ENCODE assay signal across 1 cellular context in genomic region chr16:68244903-68245853, GRCh38.
A peak's percentile ranks its signal among the peaks of the same experiment; 100 is the strongest.
TF ChIP-seq lines count a peak whose summit lies in the region.

A gene with protein sequence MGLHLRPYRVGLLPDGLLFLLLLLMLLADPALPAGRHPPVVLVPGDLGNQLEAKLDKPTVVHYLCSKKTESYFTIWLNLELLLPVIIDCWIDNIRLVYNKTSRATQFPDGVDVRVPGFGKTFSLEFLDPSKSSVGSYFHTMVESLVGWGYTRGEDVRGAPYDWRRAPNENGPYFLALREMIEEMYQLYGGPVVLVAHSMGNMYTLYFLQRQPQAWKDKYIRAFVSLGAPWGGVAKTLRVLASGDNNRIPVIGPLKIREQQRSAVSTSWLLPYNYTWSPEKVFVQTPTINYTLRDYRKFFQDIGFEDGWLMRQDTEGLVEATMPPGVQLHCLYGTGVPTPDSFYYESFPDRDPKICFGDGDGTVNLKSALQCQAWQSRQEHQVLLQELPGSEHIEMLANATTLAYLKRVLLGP (plus strand): TSS chr16:68245373. CDS start chr16:68245427, 54 bp downstream.

TF ChIP-seq in K562, 482 proteins besides CTCF, POLR2A, EP300 and RAD21 (continued from another document and continues in another):
- TF ChIP-seq REST (CRISPR knock-in tag; IDR thresholded peaks at IDR 0.05; ENCODE audit: low read depth) = no peak
- TF ChIP-seq HDAC2 (IDR thresholded peaks at IDR 0.05) = peak; percentile 75; the same call in 1 of the 2 replicates
- 0 out of 2 replicates have a peak, but pooled peaks have one; percentile 23 for TF ChIP-seq ZNF232 (CRISPR knock-in tag; IDR thresholded peaks at IDR 0.05)
- TF ChIP-seq CREB3 (tag; conservative IDR thresholded peaks at IDR 0.05; ENCODE audit: low read depth) = no peak
- no peak for TF ChIP-seq SAFB2 (IDR thresholded peaks at IDR 0.05; ENCODE audit: borderline replicate concordance, low read depth, low read length, severe bottlenecking)
- no peak for TF ChIP-seq ZC3H8 (IDR thresholded peaks at IDR 0.05)
- no peak for TF ChIP-seq ZNF395 (CRISPR knock-in tag; IDR thresholded peaks at IDR 0.05)
- TF ChIP-seq ZNF3 (CRISPR knock-in tag; IDR thresholded peaks at IDR 0.05) = no peak
- TF ChIP-seq HCFC1 (IDR thresholded peaks at IDR 0.05; ENCODE audit: low read depth, low read length) = peak; percentile 54; the same call in 1 of the 2 replicates
- peak; percentile 51; the same call in 1 of the 2 replicates for TF ChIP-seq ATF1 (CRISPR knock-in tag; IDR thresholded peaks at IDR 0.05)
- peak; percentile 88 for TF ChIP-seq ATF1 (tag; IDR thresholded peaks at IDR 0.05)
- no peak for TF ChIP-seq BMI1 (IDR thresholded peaks at IDR 0.05; ENCODE audit: low read length)
- TF ChIP-seq PRMT5 (CRISPR knock-in tag; IDR thresholded peaks at IDR 0.05) = no peak
- no peak for TF ChIP-seq NFATC3 (IDR thresholded peaks at IDR 0.05)
- TF ChIP-seq NCOA1 (IDR thresholded peaks at IDR 0.05; ENCODE audit: low read depth) = peak; percentile 37; the same call in 1 of the 2 replicates
- TF ChIP-seq LARP7 (IDR thresholded peaks at IDR 0.05) = no peak
- peak; percentile 84 for TF ChIP-seq FOS (IDR thresholded peaks at IDR 0.05; ENCODE audit: extremely low read depth, insufficient read length)
- no peak for TF ChIP-seq MAFG (tag; conservative IDR thresholded peaks at IDR 0.05)
- TF ChIP-seq XRCC5 (IDR thresholded peaks at IDR 0.05; ENCODE audit: low read depth, low read length) = 0 out of 2 replicates have a peak, but pooled peaks have one; percentile 37
- TF ChIP-seq BRD4 (IDR thresholded peaks at IDR 0.05) = no peak
- no peak for TF ChIP-seq NUFIP1 (IDR thresholded peaks at IDR 0.05; ENCODE audit: partially characterized antibody)
- TF ChIP-seq, protein P1, sequence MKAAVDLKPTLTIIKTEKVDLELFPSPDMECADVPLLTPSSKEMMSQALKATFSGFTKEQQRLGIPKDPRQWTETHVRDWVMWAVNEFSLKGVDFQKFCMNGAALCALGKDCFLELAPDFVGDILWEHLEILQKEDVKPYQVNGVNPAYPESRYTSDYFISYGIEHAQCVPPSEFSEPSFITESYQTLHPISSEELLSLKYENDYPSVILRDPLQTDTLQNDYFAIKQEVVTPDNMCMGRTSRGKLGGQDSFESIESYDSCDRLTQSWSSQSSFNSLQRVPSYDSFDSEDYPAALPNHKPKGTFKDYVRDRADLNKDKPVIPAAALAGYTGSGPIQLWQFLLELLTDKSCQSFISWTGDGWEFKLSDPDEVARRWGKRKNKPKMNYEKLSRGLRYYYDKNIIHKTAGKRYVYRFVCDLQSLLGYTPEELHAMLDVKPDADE (conservative IDR thresholded peaks at IDR 0.05; ENCODE audit: control insufficient read depth, low read depth, low read length) = peak; percentile 76; the same call in 1 of the 2 replicates
- no peak for TF ChIP-seq HDGF (IDR thresholded peaks at IDR 0.05)
- TF ChIP-seq RFX5 (IDR thresholded peaks at IDR 0.05; ENCODE audit: low read depth, low read length) = no peak
- TF ChIP-seq ZKSCAN3 (CRISPR knock-in tag; IDR thresholded peaks at IDR 0.05) = no peak
- TF ChIP-seq SMAD2 (IDR thresholded peaks at IDR 0.05; ENCODE audit: low read depth, low read length) = no peak
- peak; percentile 72; the same call in 1 of the 2 replicates for TF ChIP-seq FOXP1 (CRISPR knock-in tag; IDR thresholded peaks at IDR 0.05)
- no peak for TF ChIP-seq FOXK1 (CRISPR knock-in tag; IDR thresholded peaks at IDR 0.05; ENCODE audit: borderline replicate concordance)
- TF ChIP-seq SIX5 (IDR thresholded peaks at IDR 0.05; ENCODE audit: borderline replicate concordance in 1 of 2, insufficient read depth in 1 of 2, low read depth in 1 of 2, low read length in 2 of 2) = no peak
- TF ChIP-seq RNF219 (CRISPR knock-in tag; IDR thresholded peaks at IDR 0.05) = no peak
- TF ChIP-seq CBFA2T2 (conservative IDR thresholded peaks at IDR 0.05) = no peak
- TF ChIP-seq, protein P2, sequence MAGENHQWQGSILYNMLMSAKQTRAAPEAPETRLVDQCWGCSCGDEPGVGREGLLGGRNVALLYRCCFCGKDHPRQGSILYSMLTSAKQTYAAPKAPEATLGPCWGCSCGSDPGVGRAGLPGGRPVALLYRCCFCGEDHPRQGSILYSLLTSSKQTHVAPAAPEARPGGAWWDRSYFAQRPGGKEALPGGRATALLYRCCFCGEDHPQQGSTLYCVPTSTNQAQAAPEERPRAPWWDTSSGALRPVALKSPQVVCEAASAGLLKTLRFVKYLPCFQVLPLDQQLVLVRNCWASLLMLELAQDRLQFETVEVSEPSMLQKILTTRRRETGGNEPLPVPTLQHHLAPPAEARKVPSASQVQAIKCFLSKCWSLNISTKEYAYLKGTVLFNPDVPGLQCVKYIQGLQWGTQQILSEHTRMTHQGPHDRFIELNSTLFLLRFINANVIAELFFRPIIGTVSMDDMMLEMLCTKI (IDR thresholded peaks at IDR 0.05; ENCODE audit: partially characterized antibody) = no peak
- TF ChIP-seq ATF7 (IDR thresholded peaks at IDR 0.05) = peak; percentile 57
- TF ChIP-seq TEAD2 (tag; IDR thresholded peaks at IDR 0.05) = no peak
- peak; percentile 30 to 40; a peak in 3 of 4 replicates for TF ChIP-seq NRF1 (conservative IDR thresholded peaks at IDR 0.05 in 1 of 2, IDR thresholded peaks at IDR 0.05 in 1 of 2)
- TF ChIP-seq HMG20A (CRISPR knock-in tag; conservative IDR thresholded peaks at IDR 0.05) = no peak
- TF ChIP-seq RBBP5 (IDR thresholded peaks at IDR 0.05; ENCODE audit: borderline replicate concordance, insufficient read depth, low read length, poor library complexity, severe bottlenecking) = peak; percentile 65
- TF ChIP-seq ZNF146 (CRISPR knock-in tag; IDR thresholded peaks at IDR 0.05; ENCODE audit: unreplicated experiment) = no peak
- TF ChIP-seq ATF3 (IDR thresholded peaks at IDR 0.05) = no peak
- no peak for TF ChIP-seq ATF3 (CRISPR knock-in tag; conservative IDR thresholded peaks at IDR 0.05)
- no peak for TF ChIP-seq ZKSCAN8 (CRISPR knock-in tag; IDR thresholded peaks at IDR 0.05)
- TF ChIP-seq ZNF589 (CRISPR knock-in tag; IDR thresholded peaks at IDR 0.05; ENCODE audit: low read depth) = no peak
- no peak for TF ChIP-seq HIVEP1 (CRISPR knock-in tag; IDR thresholded peaks at IDR 0.05)
- TF ChIP-seq ZBTB11 (CRISPR knock-in tag; IDR thresholded peaks at IDR 0.05) = no peak
- TF ChIP-seq PCBP1 (IDR thresholded peaks at IDR 0.05; ENCODE audit: low read depth, low read length, poor library complexity, severe bottlenecking) = peak; percentile 27
- TF ChIP-seq ARID1B (IDR thresholded peaks at IDR 0.05) = 0 out of 2 replicates have a peak, but pooled peaks have one; percentile 46
- TF ChIP-seq THRA (IDR thresholded peaks at IDR 0.05) = no peak
- no peak for TF ChIP-seq DPF2 (IDR thresholded peaks at IDR 0.05)
- no peak for TF ChIP-seq HDAC6 (IDR thresholded peaks at IDR 0.05; ENCODE audit: low read depth, low read length)
